Comparison of ENCODE assay signal across 8 cellular contexts in the genomic region with DNA sequence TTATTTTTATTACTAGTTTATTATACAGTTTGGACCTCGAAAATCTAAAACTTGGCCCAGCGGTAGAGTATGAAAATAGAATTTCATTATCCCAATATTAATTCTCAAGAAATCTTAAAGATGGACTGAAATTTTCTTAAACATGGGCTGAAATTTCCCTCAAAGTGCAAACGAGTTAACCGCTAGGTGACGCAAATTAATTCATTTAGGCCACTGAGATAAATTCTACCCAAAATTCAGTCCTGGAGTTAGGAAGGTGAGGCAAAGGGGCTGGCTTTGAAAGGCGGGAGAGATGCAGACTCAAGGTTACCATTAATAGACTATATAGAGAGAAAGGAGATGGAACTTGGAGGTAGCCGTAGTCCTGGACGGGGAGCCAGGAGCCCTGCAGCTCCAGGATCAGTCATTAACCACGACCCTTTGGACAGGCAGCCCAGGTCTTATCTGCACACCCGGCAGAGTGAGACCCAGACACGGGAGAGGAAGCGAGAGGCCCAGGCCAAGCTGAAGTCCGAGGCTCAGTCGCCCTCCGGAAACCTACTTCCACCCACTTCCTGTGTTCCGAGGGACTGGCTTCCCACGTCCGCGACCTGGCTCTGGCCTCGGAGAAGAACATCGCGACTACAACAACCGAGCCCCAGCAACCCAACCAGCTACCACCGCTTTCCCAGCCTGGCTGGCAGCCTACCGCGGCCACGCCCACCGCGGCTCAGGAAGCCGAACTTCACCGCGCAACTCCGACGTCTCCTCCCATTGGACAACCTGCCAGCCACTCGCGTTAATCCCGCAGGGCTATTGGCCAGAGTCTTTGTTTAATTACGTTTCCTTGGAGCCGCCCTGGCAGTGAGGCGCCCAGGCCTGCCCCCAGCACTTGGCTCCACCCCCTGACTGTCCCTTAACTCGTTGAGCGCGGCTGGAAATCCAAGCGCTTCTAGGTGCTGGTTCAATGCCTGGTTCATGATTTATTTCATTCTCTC. TPM values are rescaled to one million over a fixed set of nuclear protein-coding genes. Genes with fewer than 3 reads are reported as not detected.
DNase-seq lines count a peak whose midpoint lies in the region; ATAC-seq and TF ChIP-seq lines count a peak whose summit lies in the region.

A gene with protein sequence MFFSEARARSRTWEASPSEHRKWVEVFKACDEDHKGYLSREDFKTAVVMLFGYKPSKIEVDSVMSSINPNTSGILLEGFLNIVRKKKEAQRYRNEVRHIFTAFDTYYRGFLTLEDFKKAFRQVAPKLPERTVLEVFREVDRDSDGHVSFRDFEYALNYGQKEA (minus strand): TSS at position 686 of the 977 bp plus-strand sequence. CDS start 70 bp downstream, at position 616.

- intact Hi-C loops in transverse colon (cut with DNase I; ENCODE audit: low total_unique reads) = no loop called here

- H3K36me3 ChIP-seq in adipocyte (ENCODE audit: control insufficient read depth, insufficient read depth, low read length, severe bottlenecking) = peaks cover 9% of the 10 kb centered on the region
- H3K36me3 ChIP-seq in cardiac muscle cell = no peaks in the 10 kb centered on the region
- H3K36me3 ChIP-seq in parathyroid adenoma (ENCODE audit: control insufficient read depth, insufficient read depth, low read length) = no peaks in the 10 kb centered on the region
- H3K36me3 ChIP-seq in transverse colon = peaks cover 0 to 7% (median 0%) of the 10 kb centered on the region in 4 donors

- ATAC-seq in HG02763 (IDR thresholded peaks at IDR 0.05; ENCODE audit: unreplicated experiment) = peak; percentile 84

- 2 to 4% methylated on average over 18 to 38 of the region's 44 CpGs for WGBS in transverse colon (ENCODE audit: low coverage in 1 of 2), 2 donors

- peak within 1 kb of the TSS; percentile 86 for H2AFZ ChIP-seq in parathyroid adenoma

- peaks cover 18% of the 10 kb centered on the region for H3K4me1 ChIP-seq in adipocyte (ENCODE audit: control insufficient read depth, insufficient read depth, low read length)
- peaks cover 20% of the 10 kb centered on the region for H3K4me1 ChIP-seq in cardiac muscle cell (ENCODE audit: low read depth)
- peaks cover 13% of the 10 kb centered on the region for H3K4me1 ChIP-seq in parathyroid adenoma
- peaks cover 4 to 24% (median 19%) of the 10 kb centered on the region in 4 donors for H3K4me1 ChIP-seq in transverse colon

- no peaks in the 10 kb centered on the region for H3K79me2 ChIP-seq in parathyroid adenoma

- no peak for TF ChIP-seq EP300 in transverse colon (IDR thresholded peaks at IDR 0.05; ENCODE audit: low read depth)

- TF ChIP-seq POLR2A in transverse colon (IDR thresholded peaks at IDR 0.05) = peak; percentile 41

- H3K4me3 ChIP-seq in adipocyte (ENCODE audit: low read length) (peak within 1 kb of the TSS; percentile 97), cardiac muscle cell (peak within 1 kb of the TSS; percentile 61), parathyroid adenoma (ENCODE audit: low read depth, low read length) (peak within 1 kb of the TSS; percentile 90), transverse colon (peak within 1 kb of the TSS; percentile 32 to 87 (median 68))

- H3K27me3 ChIP-seq in adipocyte (replicated peaks; ENCODE audit: control insufficient read depth, insufficient read depth, low read length) = no peaks in the 10 kb centered on the region
- no peaks in the 10 kb centered on the region for H3K27me3 ChIP-seq in cardiac muscle cell
- H3K27me3 ChIP-seq in parathyroid adenoma (ENCODE audit: control insufficient read depth, insufficient read depth, low read length) = no peaks in the 10 kb centered on the region
- no peaks in the 10 kb centered on the region for H3K27me3 ChIP-seq in transverse colon

- peak within 1 kb of the TSS; percentile 60 for H3K27ac ChIP-seq in cardiac muscle cell
- peak within 1 kb of the TSS; percentile 76 for H3K27ac ChIP-seq in parathyroid adenoma
- H3K27ac ChIP-seq in transverse colon = peak within 1 kb of the TSS; percentile 86 to 98 (median 96)

- H3K9me3 ChIP-seq in adipocyte (ENCODE audit: control insufficient read depth, low read length) = no peaks in the 10 kb centered on the region
- H3K9me3 ChIP-seq in cardiac muscle cell (ENCODE audit: low read depth) = no peaks in the 10 kb centered on the region
- H3K9me3 ChIP-seq in parathyroid adenoma (ENCODE audit: control insufficient read depth, low read length) = no peaks in the 10 kb centered on the region
- no peaks in the 10 kb centered on the region for H3K9me3 ChIP-seq in transverse colon

- in situ Hi-C loops in transverse colon (cut with MboI; ENCODE audit: low pct_ligation_motif_present in 1 of 4, low pct_unique_long_range_greater_than_20kb in 1 of 4, low sequenced_read_pairs in 3 of 4) = loop anchor here in 1 of 4 donors (25.0 kb wide), 1 partner anchor 283 kb away; no protein-coding TSS in a partner anchor

- peak; percentile 98 to 100 (median 99) for DNase-seq in NCI-H1417 (lab: John Stamatoyannopoulos, UW)
- peak; percentile 97 to 99 for DNase-seq in SW 1271 (lab: John Stamatoyannopoulos, UW)
- peak; percentile 100 for DNase-seq in adipocyte (ENCODE audit: low read depth)
- DNase-seq in cardiac muscle cell (ENCODE audit: low read depth in 1 of 2, low spot score in 1 of 2) = peak; percentile 99
- DNase-seq in transverse colon = peak; percentile 97

- H3K9ac ChIP-seq in adipocyte (ENCODE audit: low read length) (peak within 1 kb of the TSS; percentile 88), parathyroid adenoma (no peak within 1 kb of the TSS)

- peak within 1 kb of the TSS; percentile 93 for H3K4me2 ChIP-seq in parathyroid adenoma (ENCODE audit: low read length)

- TF ChIP-seq CTCF in GM12873 (IDR thresholded peaks at IDR 0.05; ENCODE audit: insufficient read depth, low read depth, low read length, missing control alignments) = peak; percentile 24
- peak; percentile 17 for TF ChIP-seq CTCF in cardiac muscle cell (IDR thresholded peaks at IDR 0.05; ENCODE audit: low read depth, low read length)
- no peak for TF ChIP-seq CTCF in parathyroid adenoma (IDR thresholded peaks at IDR 0.05)
- peak in 1 of 5 experiments; percentile 6 for TF ChIP-seq CTCF in transverse colon (IDR thresholded peaks at IDR 0.05)

RNA-seq across cellular contexts. Expression of the gene that starts here (rescaled TPM):
- 12.3 and 13.1 TPM in 2 replicates for total RNA-seq in cardiac muscle cell
- 14.7 and 20.3 TPM in 2 replicates for polyA plus RNA-seq in cardiac muscle cell
- total RNA-seq in transverse colon = 1 to 10 TPM in 2 of 4 donors, not detected in 2; 6.0 to 6.7 TPM

Comparison
In these comparisons a context has a peak if more than half of its experiments do, and no peak if none do; other contexts are left out.
1. Peak in every context shown above with its lines: DNase-seq, ATAC-seq, H3K4me3 ChIP-seq and H3K27ac ChIP-seq.